ENCODE assay signal across 8 cellular contexts in the genomic region with DNA sequence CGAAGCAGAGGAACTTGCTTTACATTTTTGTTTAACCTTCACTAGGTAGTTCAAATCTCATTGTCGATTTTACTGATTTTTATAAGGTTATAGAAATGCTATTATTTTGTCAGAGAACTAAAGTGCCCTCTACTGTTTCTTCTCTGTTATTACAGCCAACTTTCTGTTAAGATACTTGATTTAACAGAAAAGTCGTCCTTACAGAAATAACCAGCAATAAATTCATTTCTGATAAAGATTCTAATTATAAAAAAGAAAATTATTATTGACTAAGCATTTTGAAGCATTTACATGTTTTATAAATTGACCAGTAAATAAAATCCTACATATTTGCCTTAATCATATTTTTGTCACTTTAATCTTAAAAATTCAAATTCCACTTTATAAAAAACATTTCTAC.
DNase-seq lines count a peak whose midpoint lies in the region; ATAC-seq lines count a peak whose summit lies in the region.

No MANE protein-coding gene starts in this region.

- DNase-seq in GM03348 (ENCODE audit: low spot score) (peak; percentile 22), NAMALWA (ENCODE audit: low spot score) (peak; percentile 52), amniotic stem cell (lab: John Stamatoyannopoulos, UW) (peak; percentile 9), left lobe of liver (ENCODE audit: low spot score) (no peak), T1000 (lab: John Stamatoyannopoulos, UW) (no peak), NCI-H187 (lab: John Stamatoyannopoulos, UW) (no peak)
- no peak for DNase-seq in activated CD4-positive, alpha-beta T cell treated with anti-CD3 and anti-CD28 coated beads, Interleukin-2, amount 50 U/mL, for 48 hours

- ATAC-seq in left lobe of liver (peak; percentile 43), GM21390 (IDR thresholded peaks at IDR 0.05; ENCODE audit: unreplicated experiment) (no peak)

Comparison
In these comparisons a context has a peak if more than half of its experiments do, and no peak if none do; other contexts are left out.
1. DNase-seq: peak in GM03348 (single experiment), NAMALWA (single experiment) and amniotic stem cell (single experiment); none in left lobe of liver (single experiment), activated CD4-positive, alpha-beta T cell treated with anti-CD3 and anti-CD28 coated beads, Interleukin-2, amount 50 U/mL, for 48 hours (0 of 2), T1000 (single experiment) and NCI-H187 (0 of 2).